ENCODE assay signal across 18 cellular contexts in the genomic region with DNA sequence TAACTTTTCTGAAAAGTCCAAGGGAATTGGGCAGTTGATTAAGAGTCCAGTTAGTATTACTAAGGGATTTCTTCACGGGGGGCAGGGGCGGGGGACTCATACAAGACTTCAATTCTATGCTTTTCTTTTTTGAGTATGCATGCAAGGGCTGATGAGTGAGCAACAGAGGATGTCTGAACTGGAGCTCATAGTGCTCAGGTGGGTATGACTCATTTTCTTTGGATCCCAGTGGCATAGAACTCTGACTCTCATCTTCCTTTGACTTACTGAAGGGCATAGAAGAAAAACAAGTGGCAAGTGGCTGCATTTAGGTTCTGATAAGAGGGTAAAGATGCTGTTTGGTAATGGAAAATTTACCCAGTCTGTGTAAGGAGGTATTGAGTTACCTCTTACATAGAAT.
"Had no signal": no experiment of that assay in that cellular context is flagged by ENCODE, and none has a peak within 500 bp of the region (broad histone marks: within the 10 kb centered on the region; RNA-seq: fewer than 3 reads in every experiment).

No MANE protein-coding gene starts in this region.

- H3K9me3 Mint-ChIP-seq: dendritic cell treated with granulocyte-macrophage colony-stimulating factor and Interleukin-4, amounts not matched to agents 40 ng/mL and 50 ng/mL, for 4 days; effector memory CD8-positive, alpha-beta T cell had no signal

- H3K27me3 Mint-ChIP-seq: dendritic cell treated with granulocyte-macrophage colony-stimulating factor and Interleukin-4, amounts not matched to agents 40 ng/mL and 50 ng/mL, for 4 days; effector memory CD8-positive, alpha-beta T cell; naive thymus-derived CD4-positive, alpha-beta T cell had no signal

- H3K4me3 ChIP-seq: gastrocnemius medialis, prostate gland, right lobe of liver, tibial artery, upper lobe of right lung had no signal

- ATAC-seq: effector memory CD8-positive, alpha-beta T cell; gastrocnemius medialis; naive thymus-derived CD4-positive, alpha-beta T cell; right lobe of liver; stimulated activated effector memory CD8-positive, alpha-beta T cell treated with anti-CD3 and anti-CD28 coated beads, Interleukin-12 subunit alpha, Interleukin-12 subunit beta, amount 100 ng/mL, for 72 hours; stimulated activated naive CD8-positive, alpha-beta T cell treated with anti-CD3 and anti-CD28 coated beads, Interleukin-15, Interleukin-2, amounts not matched to agents 100 U/mL and 50 U/mL, for 24 hours; upper lobe of right lung had no signal

- H3K27me3 ChIP-seq: gastrocnemius medialis, right lobe of liver, tibial artery, upper lobe of right lung had no signal

- H3K36me3 ChIP-seq: gastrocnemius medialis, prostate gland, right lobe of liver, tibial artery, upper lobe of right lung had no signal

- H3K9me3 ChIP-seq: gastrocnemius medialis, prostate gland, right lobe of liver, tibial artery, upper lobe of right lung had no signal

- DNase-seq: effector memory CD8-positive, alpha-beta T cell; gastrocnemius medialis; glutamatergic neuron; kidney; mammary epithelial cell; naive thymus-derived CD4-positive, alpha-beta T cell; nephron progenitor cell; retina; right lobe of liver; stimulated activated CD4-positive, alpha-beta T cell treated with anti-CD3 and anti-CD28 coated beads, Interleukin-4, amount 100 ng/mL, for 1 hour; stimulated activated CD8-positive, alpha-beta memory T cell treated with anti-CD3 and anti-CD28 coated beads, Interleukin-4, amount 100 ng/mL, for 48 hours; stimulated activated naive CD8-positive, alpha-beta T cell treated with anti-CD3 and anti-CD28 coated beads, Interleukin-15, Interleukin-2, amounts not matched to agents 100 U/mL and 50 U/mL, for 24 hours; tibial artery; upper lobe of right lung had no signal

- H3K27ac ChIP-seq: gastrocnemius medialis, parathyroid adenoma, prostate gland, right lobe of liver, tibial artery, upper lobe of right lung had no signal

- H3K36me3 Mint-ChIP-seq: naive thymus-derived CD4-positive, alpha-beta T cell; stimulated activated effector memory CD8-positive, alpha-beta T cell treated with anti-CD3 and anti-CD28 coated beads, Interleukin-12 subunit alpha, Interleukin-12 subunit beta, amount 100 ng/mL, for 72 hours had no signal

- H3K4me1 Mint-ChIP-seq: naive thymus-derived CD4-positive, alpha-beta T cell; stimulated activated effector memory CD8-positive, alpha-beta T cell treated with anti-CD3 and anti-CD28 coated beads, Interleukin-12 subunit alpha, Interleukin-12 subunit beta, amount 100 ng/mL, for 72 hours had no signal

- H3K4me1 ChIP-seq: gastrocnemius medialis, parathyroid adenoma, prostate gland, right lobe of liver, tibial artery, upper lobe of right lung had no signal

- H3K4me3 Mint-ChIP-seq: dendritic cell treated with granulocyte-macrophage colony-stimulating factor and Interleukin-4, amounts not matched to agents 40 ng/mL and 50 ng/mL, for 4 days; effector memory CD8-positive, alpha-beta T cell; naive thymus-derived CD4-positive, alpha-beta T cell; nephron progenitor cell; stimulated activated effector memory CD8-positive, alpha-beta T cell treated with anti-CD3 and anti-CD28 coated beads, Interleukin-12 subunit alpha, Interleukin-12 subunit beta, amount 100 ng/mL, for 72 hours had no signal

- H3K27ac Mint-ChIP-seq: dendritic cell treated with granulocyte-macrophage colony-stimulating factor and Interleukin-4, amounts not matched to agents 40 ng/mL and 50 ng/mL, for 4 days; effector memory CD8-positive, alpha-beta T cell; naive thymus-derived CD4-positive, alpha-beta T cell; nephron progenitor cell; stimulated activated effector memory CD8-positive, alpha-beta T cell treated with anti-CD3 and anti-CD28 coated beads, Interleukin-12 subunit alpha, Interleukin-12 subunit beta, amount 100 ng/mL, for 72 hours had no signal
